Comparison of ENCODE assay signal across 18 cellular contexts in the genomic region with DNA sequence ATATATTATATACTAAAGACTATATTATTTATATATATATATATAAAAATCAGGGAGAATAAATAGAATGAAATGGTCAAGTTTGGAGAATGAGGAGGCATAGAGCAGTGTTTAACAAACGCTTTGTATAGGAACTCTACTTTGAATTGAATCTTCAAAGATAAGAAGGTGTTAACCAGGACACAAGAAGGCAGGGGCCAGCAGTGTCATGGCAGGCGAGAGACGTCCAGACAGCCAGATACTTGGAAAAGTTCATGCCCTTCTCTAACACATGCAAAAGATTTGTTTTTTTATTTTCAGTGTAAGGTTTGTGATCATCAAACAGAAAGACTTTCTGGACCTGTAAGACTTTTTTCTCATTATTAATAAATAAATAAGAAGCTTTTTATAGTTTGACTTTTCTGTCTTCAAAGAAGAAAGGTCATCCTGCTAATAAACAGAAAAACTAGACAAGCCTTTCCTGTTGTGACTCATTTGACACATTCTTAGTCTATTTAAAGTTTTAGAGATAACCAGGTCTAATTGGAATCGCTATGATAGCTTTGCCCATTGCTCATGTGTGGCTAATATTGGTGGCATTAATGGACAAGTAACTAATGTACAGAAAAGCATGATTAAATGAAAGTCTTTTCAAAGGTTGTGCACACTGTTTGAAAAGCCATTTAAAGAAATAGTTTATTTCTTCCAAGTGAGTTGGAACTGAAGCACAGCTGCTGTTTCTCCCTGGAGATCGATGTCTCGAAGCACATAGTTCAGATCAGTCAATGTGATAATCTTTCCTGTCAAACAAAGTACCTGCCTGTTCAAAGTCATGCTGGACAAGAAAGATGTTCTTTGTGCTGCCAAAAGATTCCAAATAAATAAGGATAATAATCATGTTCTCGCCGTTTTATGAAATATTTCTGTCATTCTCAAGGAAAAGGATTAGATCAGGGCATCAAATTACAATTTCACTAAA.
A peak's percentile ranks its signal among the peaks of the same experiment; 100 is the strongest.
DNase-seq lines count a peak whose midpoint lies in the region; ATAC-seq and TF ChIP-seq lines count a peak whose summit lies in the region.
"Had no signal": no experiment of that assay in that cellular context is flagged by ENCODE, and none has a peak within 500 bp of the region (broad histone marks: within the 10 kb centered on the region; RNA-seq: fewer than 3 reads in every experiment).

No MANE protein-coding gene starts in this region.

- H3K27me3 Mint-ChIP-seq in mesothelial cell of epicardium (ENCODE audit: low read depth): peaks cover 2% of the 10 kb centered on the region
- H3K27me3 Mint-ChIP-seq: CD4-positive, CD25-positive, alpha-beta regulatory T cell had no signal

- H3K4me1 Mint-ChIP-seq in mesothelial cell of epicardium: peaks cover 39% of the 10 kb centered on the region
- H3K4me1 Mint-ChIP-seq: CD4-positive, CD25-positive, alpha-beta regulatory T cell had no signal

- H3K4me3 Mint-ChIP-seq in mesothelial cell of epicardium: no peak overlapping the region
- H3K4me3 Mint-ChIP-seq: CD4-positive, CD25-positive, alpha-beta regulatory T cell had no signal

- ATAC-seq in GM18873 (IDR thresholded peaks at IDR 0.05; ENCODE audit: low FRiP score, unreplicated experiment): no peak
- no peak for ATAC-seq in GM21529 (IDR thresholded peaks at IDR 0.05; ENCODE audit: unreplicated experiment)
- ATAC-seq: Panc1 had no signal

- TF ChIP-seq CTCF in mesothelial cell of epicardium (IDR thresholded peaks at IDR 0.05; ENCODE audit: unreplicated experiment): no peak

- peak overlapping the region; percentile 10 for H3K27ac Mint-ChIP-seq in mesothelial cell of epicardium

- DNase-seq in A172 (ENCODE audit: low spot score): peak; percentile 2
- peak; percentile 34 for DNase-seq in HT-29 (ENCODE audit: low spot score)
- peak; percentile 4 for DNase-seq in foreskin melanocyte
- DNase-seq in mesothelial cell of epicardium (ENCODE audit: low spot score in 2 of 2, unreplicated experiment in 2 of 2): no peak
- no peak for DNase-seq in D341Med (ENCODE audit: low spot score)
- DNase-seq in activated T-cell treated with anti-CD3 and anti-CD28 coated beads, Interleukin-2, amount 50 U/mL, for 48 hours: no peak
- DNase-seq: AML-193; CD4-positive, CD25-positive, alpha-beta regulatory T cell; DND-41; GDM1; MG63; NCI-H1092 treated with DMSO at 0.1 percent for 48 hours; NCI-H1694; NCI-H446; SHP77 treated with DMSO at 0.1 percent for 48 hours had no signal

- H3K9me3 Mint-ChIP-seq in mesothelial cell of epicardium: no peaks in the 10 kb centered on the region

- H3K36me3 Mint-ChIP-seq in mesothelial cell of epicardium: no peaks in the 10 kb centered on the region
- H3K36me3 Mint-ChIP-seq: CD4-positive, CD25-positive, alpha-beta regulatory T cell had no signal

Comparison
In these comparisons a context has a peak if more than half of its experiments do, and no peak if none do; other contexts are left out.
1. DNase-seq: peak in A172 (single experiment), HT-29 (single experiment) and foreskin melanocyte (single experiment); none in mesothelial cell of epicardium (0 of 2), D341Med (single experiment) and activated T-cell treated with anti-CD3 and anti-CD28 coated beads, Interleukin-2, amount 50 U/mL, for 48 hours (0 of 2).